8 cellular contexts compared by ENCODE assay signal in genomic region chr11:62841361-62842170, GRCh38. TPM values are rescaled to one million over a fixed set of nuclear protein-coding genes. Genes with fewer than 3 reads are reported as not detected.
A peak's percentile ranks its signal among the peaks of the same experiment; 100 is the strongest.
DNase-seq lines count a peak whose midpoint lies in the region; ATAC-seq and TF ChIP-seq lines count a peak whose summit lies in the region.

No MANE protein-coding gene starts in this region.

- no peak for TF ChIP-seq CTCF in nephron progenitor cell (IDR thresholded peaks at IDR 0.05)

- peaks cover 8% of the 10 kb centered on the region for H3K36me3 Mint-ChIP-seq in nephron progenitor cell (ENCODE audit: low read depth)

- H3K36me3 ChIP-seq in Karpas-422 (ENCODE audit: insufficient read depth, low read length): peaks cover 10% of the 10 kb centered on the region; the same call in 1 of the 2 replicates

- H3K79me2 ChIP-seq in Karpas-422 (ENCODE audit: low read length): peaks cover 27% of the 10 kb centered on the region

- H3K9me3 Mint-ChIP-seq in nephron progenitor cell: peaks cover 10% of the 10 kb centered on the region

- no peak overlapping the region for H3K27ac Mint-ChIP-seq in nephron progenitor cell

- H3K27me3 ChIP-seq in Karpas-422 (ENCODE audit: low read length): no peaks in the 10 kb centered on the region

- peaks cover 37% of the 10 kb centered on the region for H3K4me1 ChIP-seq in Karpas-422 (ENCODE audit: low read length)

- ATAC-seq in GM21825 (IDR thresholded peaks at IDR 0.05; ENCODE audit: unreplicated experiment): peak; percentile 40

- H3K4me3 ChIP-seq in Karpas-422 (ENCODE audit: low read length): peak overlapping the region; percentile 97

- peak overlapping the region; percentile 80 for H2AFZ ChIP-seq in Karpas-422 (ENCODE audit: low read length)

- H3K9ac ChIP-seq in Karpas-422 (ENCODE audit: low read length): peak overlapping the region; percentile 86

- no peaks in the 10 kb centered on the region for H3K9me2 ChIP-seq in Karpas-422 (replicated peaks; ENCODE audit: insufficient read depth, low read length)

- H3K4me1 Mint-ChIP-seq in nephron progenitor cell: peaks cover 27% of the 10 kb centered on the region

- no peak overlapping the region for H3K4me3 Mint-ChIP-seq in nephron progenitor cell

- no peaks in the 10 kb centered on the region for H4K20me1 ChIP-seq in Karpas-422 (ENCODE audit: insufficient read depth, low read depth, low read length)

- H3K27ac ChIP-seq in Karpas-422 (ENCODE audit: low read length): peak overlapping the region; percentile 92

- no peaks in the 10 kb centered on the region for H3K9me3 ChIP-seq in Karpas-422 (ENCODE audit: low read length)

- DNase-seq in EH (ENCODE audit: low read depth): peak; percentile 100
- DNase-seq in Karpas-422: peak; percentile 97
- DNase-seq in RKO (ENCODE audit: low spot score): peak; percentile 99
- DNase-seq in activated T-helper 1 cell treated with anti-CD3 and anti-CD28 coated beads, Interleukin-2, amount 50 U/mL, for 16 hours (ENCODE audit: low read depth in 1 of 2, low spot score in 1 of 2): peak; percentile 55 to 70
- DNase-seq in fibroblast of the conjunctiva (ENCODE audit: low read depth): peak; percentile 99
- DNase-seq in nephron progenitor cell: peak; percentile 81
- peak; percentile 99 for DNase-seq in stromal cell of bone marrow (ENCODE audit: low read depth)

- peak overlapping the region; percentile 82 for H3K4me2 ChIP-seq in Karpas-422 (ENCODE audit: low read depth, low read length, poor library complexity, severe bottlenecking)

- peaks cover 8% of the 10 kb centered on the region for H3K27me3 Mint-ChIP-seq in nephron progenitor cell (ENCODE audit: low read depth, poor library complexity)

RNA-seq across cellular contexts. Expression of gene WDR74, which starts 2.2 kb away (rescaled TPM):
- 44.0 and 123 TPM in 2 replicates for total RNA-seq in Karpas-422 (2014; rRNA removed; shearing (Covaris generic); ENCODE audit: low replicate concordance)

RNA-seq across cellular contexts. Expression of gene TEX54, which starts 8.9 kb away (rescaled TPM):
- total RNA-seq in Karpas-422 (2014; rRNA removed; shearing (Covaris generic); ENCODE audit: low replicate concordance): 2.7 TPM in 1 of 2 replicates, not detected in the other

RNA-seq across cellular contexts. Expression of gene STX5, which starts 9.7 kb away (rescaled TPM):
- total RNA-seq in Karpas-422 (2014; rRNA removed; shearing (Covaris generic); ENCODE audit: low replicate concordance): 30.0 and 39.9 TPM in 2 replicates

RNA-seq across cellular contexts. Expression of gene NXF1, which starts 36.3 kb away (rescaled TPM):
- total RNA-seq in Karpas-422 (2014; rRNA removed; shearing (Covaris generic); ENCODE audit: low replicate concordance): 37.5 and 41.1 TPM in 2 replicates

RNA-seq across cellular contexts. Expression of gene SLC3A2, which starts 39.1 kb away (rescaled TPM):
- total RNA-seq in Karpas-422 (2014; rRNA removed; shearing (Covaris generic); ENCODE audit: low replicate concordance): 167 and 208 TPM in 2 replicates

Comparison
In these comparisons a context has a peak if more than half of its experiments do, and no peak if none do; other contexts are left out.
1. Peak in every context shown above with its lines: DNase-seq, ATAC-seq, H3K4me3 ChIP-seq and H3K27ac ChIP-seq.